22 cellular contexts compared by ENCODE assay signal in genomic region chr5:159161361-159162214, GRCh38. TPM values are rescaled to one million over a fixed set of nuclear protein-coding genes. Genes with fewer than 3 reads are reported as not detected.
DNase-seq lines count a peak whose midpoint lies in the region; TF ChIP-seq lines count a peak whose summit lies in the region.
"Had no signal": no experiment of that assay in that cellular context is flagged by ENCODE, and none has a peak within 500 bp of the region (broad histone marks: within the 10 kb centered on the region; RNA-seq: fewer than 3 reads in every experiment).

No MANE protein-coding gene starts in this region.

- peak overlapping the region; percentile 92 for H3K27ac Mint-ChIP-seq in activated naive CD4-positive, alpha-beta T cell treated with anti-CD3 and anti-CD28 coated beads, Interleukin-2, amount 50 U/mL, for 24 hours
- peak overlapping the region; percentile 75 for H3K27ac Mint-ChIP-seq in HFFc6
- H3K27ac Mint-ChIP-seq: effector memory CD8-positive, alpha-beta T cell; nephron had no signal

- in situ Hi-C loops in mammary epithelial cell (cut with MboI; ENCODE audit: low sequenced_read_pairs in 2 of 2): loop anchor here in 1 of 2 donors (25.0 kb wide), 2 partner anchors 101 to 826 kb away; partner anchors contain the start of gene UBLCP1
- in situ Hi-C loops in G401 (cut with HindIII; ENCODE audit: low sequenced_read_pairs): no loop called here

- peaks cover 72% of the 10 kb centered on the region for H3K4me1 Mint-ChIP-seq in activated naive CD4-positive, alpha-beta T cell treated with anti-CD3 and anti-CD28 coated beads, Interleukin-2, amount 50 U/mL, for 24 hours
- H3K4me1 Mint-ChIP-seq in HFFc6 (ENCODE audit: low read depth): peaks cover 82% of the 10 kb centered on the region
- H3K4me1 Mint-ChIP-seq: nephron had no signal

- dilution Hi-C loops in mammary epithelial cell (cut with HindIII; ENCODE audit: low sequenced_read_pairs): loop anchor here (5.0 kb wide), 1 partner anchor 101 kb away; the partner anchor contains the start of gene UBLCP1

- H3K27me3 ChIP-seq in mammary epithelial cell (ENCODE audit: insufficient read depth, low read length) (no peaks in the 10 kb centered on the region), smooth muscle cell (ENCODE audit: low read depth) (no peaks in the 10 kb centered on the region), ovary (no peaks in the 10 kb centered on the region)
- H3K27me3 ChIP-seq: hepatocyte had no signal

- no peaks in the 10 kb centered on the region for H3K27me3 Mint-ChIP-seq in activated naive CD4-positive, alpha-beta T cell treated with anti-CD3 and anti-CD28 coated beads, Interleukin-2, amount 50 U/mL, for 24 hours
- peaks cover 2% of the 10 kb centered on the region; the same call in 1 of the 2 replicates for H3K27me3 Mint-ChIP-seq in HFFc6 (ENCODE audit: insufficient read depth)
- H3K27me3 Mint-ChIP-seq: central memory CD8-positive, alpha-beta T cell; effector memory CD8-positive, alpha-beta T cell had no signal

- no peak overlapping the region for H3K4me2 ChIP-seq in mammary epithelial cell (ENCODE audit: insufficient read depth, low read depth, low read length)
- H3K4me2 ChIP-seq in smooth muscle cell: no peak overlapping the region
- H3K4me2 ChIP-seq: hepatocyte had no signal

- H3K27ac ChIP-seq in mammary epithelial cell (ENCODE audit: insufficient read depth, low read depth, low read length) (peak overlapping the region; percentile 34), smooth muscle cell (ENCODE audit: low read depth) (peak overlapping the region; percentile 66), ovary (no peak overlapping the region)
- H3K27ac ChIP-seq: hepatocyte had no signal

- TF ChIP-seq POLR2A in ovary (IDR thresholded peaks at IDR 0.05): no peak

- H4K20me1 ChIP-seq in mammary epithelial cell (ENCODE audit: insufficient read depth, low read length) (no peaks in the 10 kb centered on the region), smooth muscle cell (ENCODE audit: low read depth) (peaks cover 29% of the 10 kb centered on the region)

- no peaks in the 10 kb centered on the region for H3K9me3 Mint-ChIP-seq in activated naive CD4-positive, alpha-beta T cell treated with anti-CD3 and anti-CD28 coated beads, Interleukin-2, amount 50 U/mL, for 24 hours
- no peaks in the 10 kb centered on the region for H3K9me3 Mint-ChIP-seq in HFFc6
- H3K9me3 Mint-ChIP-seq: central memory CD8-positive, alpha-beta T cell; effector memory CD8-positive, alpha-beta T cell; nephron had no signal

- H3K9ac ChIP-seq in mammary epithelial cell (ENCODE audit: insufficient read depth, low read length): no peak overlapping the region
- no peak overlapping the region for H3K9ac ChIP-seq in smooth muscle cell (ENCODE audit: low read depth)

- CTCF ChIA-PET in mammary epithelial cell (lab: Charles Lee; ENCODE audit: low non-redundant PET): no interaction called here

- H3K9me3 ChIP-seq in mammary epithelial cell (replicated peaks; ENCODE audit: insufficient read depth, low read length): no peaks in the 10 kb centered on the region
- no peaks in the 10 kb centered on the region for H3K9me3 ChIP-seq in smooth muscle cell (replicated peaks; ENCODE audit: low read depth)
- H3K9me3 ChIP-seq in ovary: no peaks in the 10 kb centered on the region

- H3K79me2 ChIP-seq in mammary epithelial cell (ENCODE audit: insufficient read depth, low read length) (peaks cover 48% of the 10 kb centered on the region), smooth muscle cell (ENCODE audit: low read depth) (peaks cover 13% of the 10 kb centered on the region)

- H2AFZ ChIP-seq in mammary epithelial cell (ENCODE audit: low read depth, low read length) (no peak overlapping the region), smooth muscle cell (ENCODE audit: low read depth) (no peak overlapping the region)
- H2AFZ ChIP-seq: hepatocyte had no signal

- H3K36me3 Mint-ChIP-seq in activated naive CD4-positive, alpha-beta T cell treated with anti-CD3 and anti-CD28 coated beads, Interleukin-2, amount 50 U/mL, for 24 hours: peaks cover 19% of the 10 kb centered on the region
- peaks cover 44% of the 10 kb centered on the region for H3K36me3 Mint-ChIP-seq in HFFc6 (ENCODE audit: low read depth)

- H3F3A ChIP-seq in smooth muscle cell (ENCODE audit: low read depth): peaks cover 32% of the 10 kb centered on the region

- no peak for DNase-seq in activated naive CD4-positive, alpha-beta T cell (lab: John Stamatoyannopoulos, UW)
- DNase-seq in HFFc6 (peak; percentile 25), mammary epithelial cell (peak; percentile 51), smooth muscle cell (lab: John Stamatoyannopoulos, UW; ENCODE audit: unreplicated experiment) (no peak), NCI-H524 (lab: John Stamatoyannopoulos, UW) (no peak), ovary (no peak), G401 (ENCODE audit: low spot score) (no peak)
- DNase-seq: activated CD4-positive, alpha-beta T cell treated with anti-CD3 and anti-CD28 coated beads for 1 hour; activated T-cell treated with anti-CD3 and anti-CD28 coated beads for 4 hours; COR-L47; effector memory CD8-positive, alpha-beta T cell; KBM-7; mesendoderm; NCI-H1048; NCI-H2029; SIG-M5; stimulated activated CD4-positive, alpha-beta T cell treated with anti-CD3 and anti-CD28 coated beads, Interleukin-2, amount 100 ng/mL, for 48 hours; T-helper 9 cell had no signal

- H3K4me3 Mint-ChIP-seq in activated naive CD4-positive, alpha-beta T cell treated with anti-CD3 and anti-CD28 coated beads, Interleukin-2, amount 50 U/mL, for 24 hours: peak overlapping the region; percentile 68
- peak overlapping the region; percentile 27 for H3K4me3 Mint-ChIP-seq in HFFc6
- H3K4me3 Mint-ChIP-seq: central memory CD8-positive, alpha-beta T cell; effector memory CD8-positive, alpha-beta T cell; nephron had no signal

- H3K36me3 ChIP-seq in mammary epithelial cell (ENCODE audit: insufficient read depth, low read length) (peaks cover 33% of the 10 kb centered on the region), smooth muscle cell (ENCODE audit: low read depth) (no peaks in the 10 kb centered on the region), ovary (no peaks in the 10 kb centered on the region)

- H3K4me1 ChIP-seq in mammary epithelial cell (ENCODE audit: insufficient read depth, low read length) (peaks cover 19% of the 10 kb centered on the region), smooth muscle cell (ENCODE audit: low read depth) (peaks cover 13% of the 10 kb centered on the region), ovary (ENCODE audit: insufficient read depth) (no peaks in the 10 kb centered on the region)

- no peak for TF ChIP-seq EP300 in ovary (IDR thresholded peaks at IDR 0.05)

- 85% methylated on average over 9 of the region's 9 CpGs for WGBS in mammary epithelial cell (ENCODE audit: low coverage, missing lambda C conversion rate)
- WGBS in smooth muscle cell (ENCODE audit: low lambda C conversion rate): 80% methylated on average over 9 of the region's 9 CpGs
- WGBS in ovary, 3 donors: 88 to 92% (median 89%) methylated on average over 9 of the region's 9 CpGs

- TF ChIP-seq CTCF in HFFc6 (IDR thresholded peaks at IDR 0.05) (no peak), mammary epithelial cell (conservative IDR thresholded peaks at IDR 0.05 in 1 of 2, IDR thresholded peaks at IDR 0.05 in 1 of 2; ENCODE audit: extremely low read depth in 1 of 2, insufficient read depth in 1 of 2, low read depth in 1 of 2, low read length in 2 of 2) (no peak), smooth muscle cell (IDR thresholded peaks at IDR 0.05; ENCODE audit: borderline replicate concordance, insufficient read depth, poor library complexity, severe bottlenecking) (no peak), ovary (IDR thresholded peaks at IDR 0.05) (no peak)

- intact Hi-C loops in mammary epithelial cell (cut with micrococcal nuclease) (loop anchor here (5.0 kb wide), 1 partner anchor 761 kb away; no protein-coding TSS in a partner anchor), ovary (cut with DNase I) (no loop called here)

- no TSS peak for BruUV-seq in mammary epithelial cell (replicated peaks; lab: Mats Ljungman, UMichigan)

- H3K4me3 ChIP-seq in mammary epithelial cell (replicated peaks in 1 of 3; ENCODE audit: insufficient read depth in 1 of 3, low read depth in 2 of 3, low read length in 3 of 3) (no peak overlapping the region), smooth muscle cell (no peak overlapping the region), ovary (no peak overlapping the region)
- H3K4me3 ChIP-seq: hepatocyte had no signal

RNA-seq across cellular contexts. Expression of gene RNF145, which starts 47.8 kb away (rescaled TPM):
- total RNA-seq in HFFc6 (2021; fragmentation: NEBNext Ultra II Directional; extraction: Animal tissue kit (Norgen Biotek cat#: 25700)): 10 to 100 TPM; 69.8 to 88.1 (median 78.6) TPM
- total RNA-seq in mammary epithelial cell (10 to 100 TPM; 63.2 to 78.9 TPM), smooth muscle cell (74.3 and 74.8 TPM in 2 replicates), ovary (10 to 100 TPM; 42.0 to 66.4 (median 53.4) TPM)
- polyA plus RNA-seq in mammary epithelial cell (84.8 TPM), smooth muscle cell (24.3 and 25.0 TPM in 2 replicates), ovary (10 to 100 TPM; 39.0 to 62.6 TPM)
- 152 TPM for polyA minus RNA-seq in mammary epithelial cell
- total RNA-seq in G401 (2014; rRNA removed; shearing (Covaris generic)): 68.6 and 69.0 TPM in 2 replicates

Comparison
In these comparisons a context has a peak if more than half of its experiments do, and no peak if none do; other contexts are left out.
1. DNase-seq: peak in HFFc6 (single experiment) and mammary epithelial cell (single experiment); none in activated naive CD4-positive, alpha-beta T cell (0 of 4), smooth muscle cell (single experiment), NCI-H524 (0 of 2), ovary (0 of 5) and G401 (single experiment).
2. H3K27ac ChIP-seq: peak in mammary epithelial cell (single experiment) and smooth muscle cell (single experiment); none in ovary (0 of 2).